ENCODE assay signal across 1 cellular context in the genomic region with DNA sequence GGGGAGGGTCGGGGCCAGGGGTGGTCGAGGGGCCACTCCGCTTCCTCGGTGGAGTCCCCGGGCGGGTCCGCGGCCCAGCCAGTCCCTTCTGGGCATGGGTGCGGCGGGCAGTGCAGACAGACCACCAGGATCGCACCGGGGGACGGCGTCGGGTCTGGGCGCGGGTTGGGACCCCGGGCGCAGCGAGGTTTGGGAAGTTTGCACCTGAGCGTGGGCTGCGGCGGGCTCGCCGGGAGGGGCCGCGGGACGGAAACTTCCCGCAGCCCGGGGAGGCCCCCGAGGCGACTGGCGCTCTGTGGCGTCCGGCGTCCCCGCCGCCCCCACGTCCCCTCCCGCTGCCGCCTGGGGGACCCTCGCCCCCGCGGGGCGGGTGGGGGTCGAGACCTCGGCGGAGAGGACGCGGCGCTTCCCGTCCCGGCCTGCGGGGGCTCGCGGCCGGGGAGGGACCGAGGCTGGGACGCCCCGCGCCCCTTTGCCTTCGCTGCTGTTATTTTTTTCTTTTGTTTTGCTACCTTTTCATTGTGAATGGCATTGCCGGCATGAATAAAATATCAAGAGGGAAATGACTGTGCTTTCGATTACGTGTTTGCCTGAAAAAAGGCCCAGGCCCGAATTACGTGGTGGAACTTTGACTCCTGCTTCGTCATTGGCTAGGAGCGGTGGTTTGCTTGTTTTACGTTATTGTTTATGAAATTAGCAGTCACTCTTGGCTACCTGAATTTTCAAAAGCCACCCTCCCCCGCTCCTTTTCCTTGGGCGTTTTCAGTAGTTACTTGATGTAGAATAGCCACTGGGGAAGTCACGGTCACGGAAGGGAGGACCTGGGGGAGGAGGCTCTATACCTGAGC.
TF ChIP-seq lines count a peak whose summit lies in the region.

No MANE protein-coding gene starts in this region.

TF ChIP-seq in HepG2, 621 proteins besides CTCF, POLR2A, EP300 and RAD21 (continued from another document and continues in another):
- TF ChIP-seq, protein P1, sequence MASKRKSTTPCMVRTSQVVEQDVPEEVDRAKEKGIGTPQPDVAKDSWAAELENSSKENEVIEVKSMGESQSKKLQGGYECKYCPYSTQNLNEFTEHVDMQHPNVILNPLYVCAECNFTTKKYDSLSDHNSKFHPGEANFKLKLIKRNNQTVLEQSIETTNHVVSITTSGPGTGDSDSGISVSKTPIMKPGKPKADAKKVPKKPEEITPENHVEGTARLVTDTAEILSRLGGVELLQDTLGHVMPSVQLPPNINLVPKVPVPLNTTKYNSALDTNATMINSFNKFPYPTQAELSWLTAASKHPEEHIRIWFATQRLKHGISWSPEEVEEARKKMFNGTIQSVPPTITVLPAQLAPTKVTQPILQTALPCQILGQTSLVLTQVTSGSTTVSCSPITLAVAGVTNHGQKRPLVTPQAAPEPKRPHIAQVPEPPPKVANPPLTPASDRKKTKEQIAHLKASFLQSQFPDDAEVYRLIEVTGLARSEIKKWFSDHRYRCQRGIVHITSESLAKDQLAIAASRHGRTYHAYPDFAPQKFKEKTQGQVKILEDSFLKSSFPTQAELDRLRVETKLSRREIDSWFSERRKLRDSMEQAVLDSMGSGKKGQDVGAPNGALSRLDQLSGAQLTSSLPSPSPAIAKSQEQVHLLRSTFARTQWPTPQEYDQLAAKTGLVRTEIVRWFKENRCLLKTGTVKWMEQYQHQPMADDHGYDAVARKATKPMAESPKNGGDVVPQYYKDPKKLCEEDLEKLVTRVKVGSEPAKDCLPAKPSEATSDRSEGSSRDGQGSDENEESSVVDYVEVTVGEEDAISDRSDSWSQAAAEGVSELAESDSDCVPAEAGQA (IDR thresholded peaks at IDR 0.05; ENCODE audit: low read depth), result no peak
- TF ChIP-seq, protein P1 (CRISPR knock-in tag; IDR thresholded peaks at IDR 0.05; ENCODE audit: borderline replicate concordance), result 0 out of 2 replicates have a peak, but pooled peaks have one; percentile 48
- TF ChIP-seq REXO4 (CRISPR knock-in tag; IDR thresholded peaks at IDR 0.05; ENCODE audit: borderline replicate concordance) (no peak), ZBTB8A (CRISPR knock-in tag; IDR thresholded peaks at IDR 0.05; ENCODE audit: borderline replicate concordance, low read depth) (no peak), ZNF441 (CRISPR knock-in tag; IDR thresholded peaks at IDR 0.05; ENCODE audit: borderline replicate concordance) (peak; percentile 42), IRX3 (CRISPR knock-in tag; IDR thresholded peaks at IDR 0.05; ENCODE audit: borderline replicate concordance, low read depth) (no peak), ZNF484 (CRISPR knock-in tag; IDR thresholded peaks at IDR 0.05; ENCODE audit: borderline replicate concordance, low read depth) (no peak), ZNF207 (IDR thresholded peaks at IDR 0.05; ENCODE audit: borderline replicate concordance) (no peak), MXI1 (IDR thresholded peaks at IDR 0.05; ENCODE audit: borderline replicate concordance, low read depth, low read length) (0 out of 3 replicates have a peak, but pooled peaks have one; percentile 10), ZNF543 (CRISPR knock-in tag; IDR thresholded peaks at IDR 0.05) (peak; percentile 90), ZNF563 (CRISPR knock-in tag; IDR thresholded peaks at IDR 0.05) (peak; percentile 65; the same call in 1 of the 2 replicates), KDM4B (CRISPR knock-in tag; IDR thresholded peaks at IDR 0.05) (no peak), ZNF562 (CRISPR knock-in tag; IDR thresholded peaks at IDR 0.05; ENCODE audit: borderline replicate concordance) (no peak), GPN1 (CRISPR knock-in tag; IDR thresholded peaks at IDR 0.05; ENCODE audit: borderline replicate concordance) (no peak), CREM (IDR thresholded peaks at IDR 0.05) (peak; percentile 68), CREM (CRISPR knock-in tag; IDR thresholded peaks at IDR 0.05) (no peak), ZFP1 (CRISPR knock-in tag; IDR thresholded peaks at IDR 0.05) (no peak), ZNF451 (CRISPR knock-in tag; IDR thresholded peaks at IDR 0.05) (no peak), ZNF782 (CRISPR knock-in tag; IDR thresholded peaks at IDR 0.05; ENCODE audit: borderline replicate concordance) (no peak; the same call in 1 of the 2 replicates), NFE2 (CRISPR knock-in tag; IDR thresholded peaks at IDR 0.05) (no peak), ZNF607 (CRISPR knock-in tag; IDR thresholded peaks at IDR 0.05; ENCODE audit: borderline replicate concordance) (peak; percentile 50; the same call in 1 of the 2 replicates), ZSCAN12 (CRISPR knock-in tag; IDR thresholded peaks at IDR 0.05) (peak; percentile 49), MAF1 (CRISPR knock-in tag; IDR thresholded peaks at IDR 0.05; ENCODE audit: borderline replicate concordance) (no peak), AKAP8 (CRISPR knock-in tag; IDR thresholded peaks at IDR 0.05) (no peak), ZEB1 (IDR thresholded peaks at IDR 0.05; ENCODE audit: insufficient replicate concordance, low read depth) (peak; percentile 29), ZNF549 (CRISPR knock-in tag; IDR thresholded peaks at IDR 0.05) (no peak)
- TF ChIP-seq, protein P2, sequence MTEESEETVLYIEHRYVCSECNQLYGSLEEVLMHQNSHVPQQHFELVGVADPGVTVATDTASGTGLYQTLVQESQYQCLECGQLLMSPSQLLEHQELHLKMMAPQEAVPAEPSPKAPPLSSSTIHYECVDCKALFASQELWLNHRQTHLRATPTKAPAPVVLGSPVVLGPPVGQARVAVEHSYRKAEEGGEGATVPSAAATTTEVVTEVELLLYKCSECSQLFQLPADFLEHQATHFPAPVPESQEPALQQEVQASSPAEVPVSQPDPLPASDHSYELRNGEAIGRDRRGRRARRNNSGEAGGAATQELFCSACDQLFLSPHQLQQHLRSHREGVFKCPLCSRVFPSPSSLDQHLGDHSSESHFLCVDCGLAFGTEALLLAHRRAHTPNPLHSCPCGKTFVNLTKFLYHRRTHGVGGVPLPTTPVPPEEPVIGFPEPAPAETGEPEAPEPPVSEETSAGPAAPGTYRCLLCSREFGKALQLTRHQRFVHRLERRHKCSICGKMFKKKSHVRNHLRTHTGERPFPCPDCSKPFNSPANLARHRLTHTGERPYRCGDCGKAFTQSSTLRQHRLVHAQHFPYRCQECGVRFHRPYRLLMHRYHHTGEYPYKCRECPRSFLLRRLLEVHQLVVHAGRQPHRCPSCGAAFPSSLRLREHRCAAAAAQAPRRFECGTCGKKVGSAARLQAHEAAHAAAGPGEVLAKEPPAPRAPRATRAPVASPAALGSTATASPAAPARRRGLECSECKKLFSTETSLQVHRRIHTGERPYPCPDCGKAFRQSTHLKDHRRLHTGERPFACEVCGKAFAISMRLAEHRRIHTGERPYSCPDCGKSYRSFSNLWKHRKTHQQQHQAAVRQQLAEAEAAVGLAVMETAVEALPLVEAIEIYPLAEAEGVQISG (CRISPR knock-in tag; IDR thresholded peaks at IDR 0.05), result 0 out of 2 replicates have a peak, but pooled peaks have one; percentile 15
- TF ChIP-seq, protein P3, sequence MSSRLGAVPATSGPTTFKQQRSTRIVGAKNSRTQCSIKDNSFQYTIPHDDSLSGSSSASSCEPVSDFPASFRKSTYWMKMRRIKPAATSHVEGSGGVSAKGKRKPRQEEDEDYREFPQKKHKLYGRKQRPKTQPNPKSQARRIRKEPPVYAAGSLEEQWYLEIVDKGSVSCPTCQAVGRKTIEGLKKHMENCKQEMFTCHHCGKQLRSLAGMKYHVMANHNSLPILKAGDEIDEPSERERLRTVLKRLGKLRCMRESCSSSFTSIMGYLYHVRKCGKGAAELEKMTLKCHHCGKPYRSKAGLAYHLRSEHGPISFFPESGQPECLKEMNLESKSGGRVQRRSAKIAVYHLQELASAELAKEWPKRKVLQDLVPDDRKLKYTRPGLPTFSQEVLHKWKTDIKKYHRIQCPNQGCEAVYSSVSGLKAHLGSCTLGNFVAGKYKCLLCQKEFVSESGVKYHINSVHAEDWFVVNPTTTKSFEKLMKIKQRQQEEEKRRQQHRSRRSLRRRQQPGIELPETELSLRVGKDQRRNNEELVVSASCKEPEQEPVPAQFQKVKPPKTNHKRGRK (CRISPR knock-in tag; IDR thresholded peaks at IDR 0.05), result no peak
- TF ChIP-seq, protein P4, sequence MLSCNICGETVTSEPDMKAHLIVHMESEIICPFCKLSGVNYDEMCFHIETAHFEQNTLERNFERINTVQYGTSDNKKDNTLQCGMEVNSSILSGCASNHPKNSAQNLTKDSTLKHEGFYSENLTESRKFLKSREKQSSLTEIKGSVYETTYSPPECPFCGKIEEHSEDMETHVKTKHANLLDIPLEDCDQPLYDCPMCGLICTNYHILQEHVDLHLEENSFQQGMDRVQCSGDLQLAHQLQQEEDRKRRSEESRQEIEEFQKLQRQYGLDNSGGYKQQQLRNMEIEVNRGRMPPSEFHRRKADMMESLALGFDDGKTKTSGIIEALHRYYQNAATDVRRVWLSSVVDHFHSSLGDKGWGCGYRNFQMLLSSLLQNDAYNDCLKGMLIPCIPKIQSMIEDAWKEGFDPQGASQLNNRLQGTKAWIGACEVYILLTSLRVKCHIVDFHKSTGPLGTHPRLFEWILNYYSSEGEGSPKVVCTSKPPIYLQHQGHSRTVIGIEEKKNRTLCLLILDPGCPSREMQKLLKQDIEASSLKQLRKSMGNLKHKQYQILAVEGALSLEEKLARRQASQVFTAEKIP (CRISPR knock-in tag; IDR thresholded peaks at IDR 0.05; ENCODE audit: borderline replicate concordance), result no peak
- TF ChIP-seq, protein P5, sequence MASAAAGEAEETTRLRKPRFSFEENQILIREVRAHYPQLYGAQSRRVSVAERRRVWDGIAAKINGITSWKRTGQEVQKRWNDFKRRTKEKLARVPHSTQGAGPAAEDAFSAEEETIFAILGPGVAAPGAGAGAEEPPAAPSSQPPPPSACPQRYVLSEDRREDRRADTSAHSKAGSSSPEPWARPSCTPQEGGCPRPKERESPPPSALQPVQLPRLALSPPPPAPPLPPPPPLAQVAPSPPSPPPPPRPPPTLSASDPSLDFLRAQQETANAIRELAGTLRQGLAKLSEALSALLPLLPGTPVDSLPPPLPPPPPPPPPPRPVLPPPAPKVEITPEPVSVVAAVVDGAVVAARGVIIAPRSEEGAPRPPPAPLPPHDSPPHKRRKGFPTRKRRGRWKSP (CRISPR knock-in tag; IDR thresholded peaks at IDR 0.05), result 0 out of 2 replicates have a peak, but pooled peaks have one; percentile 29
- TF ChIP-seq, protein P6, sequence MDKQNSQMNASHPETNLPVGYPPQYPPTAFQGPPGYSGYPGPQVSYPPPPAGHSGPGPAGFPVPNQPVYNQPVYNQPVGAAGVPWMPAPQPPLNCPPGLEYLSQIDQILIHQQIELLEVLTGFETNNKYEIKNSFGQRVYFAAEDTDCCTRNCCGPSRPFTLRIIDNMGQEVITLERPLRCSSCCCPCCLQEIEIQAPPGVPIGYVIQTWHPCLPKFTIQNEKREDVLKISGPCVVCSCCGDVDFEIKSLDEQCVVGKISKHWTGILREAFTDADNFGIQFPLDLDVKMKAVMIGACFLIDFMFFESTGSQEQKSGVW (CRISPR knock-in tag; IDR thresholded peaks at IDR 0.05; ENCODE audit: borderline replicate concordance), result 0 out of 2 replicates have a peak, but pooled peaks have one; percentile 59
- TF ChIP-seq, protein P7, sequence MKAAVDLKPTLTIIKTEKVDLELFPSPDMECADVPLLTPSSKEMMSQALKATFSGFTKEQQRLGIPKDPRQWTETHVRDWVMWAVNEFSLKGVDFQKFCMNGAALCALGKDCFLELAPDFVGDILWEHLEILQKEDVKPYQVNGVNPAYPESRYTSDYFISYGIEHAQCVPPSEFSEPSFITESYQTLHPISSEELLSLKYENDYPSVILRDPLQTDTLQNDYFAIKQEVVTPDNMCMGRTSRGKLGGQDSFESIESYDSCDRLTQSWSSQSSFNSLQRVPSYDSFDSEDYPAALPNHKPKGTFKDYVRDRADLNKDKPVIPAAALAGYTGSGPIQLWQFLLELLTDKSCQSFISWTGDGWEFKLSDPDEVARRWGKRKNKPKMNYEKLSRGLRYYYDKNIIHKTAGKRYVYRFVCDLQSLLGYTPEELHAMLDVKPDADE (CRISPR knock-in tag; IDR thresholded peaks at IDR 0.05), result no peak
- TF ChIP-seq, protein P8, sequence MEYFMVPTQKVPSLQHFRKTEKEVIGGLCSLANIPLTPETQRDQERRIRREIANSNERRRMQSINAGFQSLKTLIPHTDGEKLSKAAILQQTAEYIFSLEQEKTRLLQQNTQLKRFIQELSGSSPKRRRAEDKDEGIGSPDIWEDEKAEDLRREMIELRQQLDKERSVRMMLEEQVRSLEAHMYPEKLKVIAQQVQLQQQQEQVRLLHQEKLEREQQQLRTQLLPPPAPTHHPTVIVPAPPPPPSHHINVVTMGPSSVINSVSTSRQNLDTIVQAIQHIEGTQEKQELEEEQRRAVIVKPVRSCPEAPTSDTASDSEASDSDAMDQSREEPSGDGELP (IDR thresholded peaks at IDR 0.05; ENCODE audit: borderline replicate concordance, low read depth), result no peak
- TF ChIP-seq, protein P9, sequence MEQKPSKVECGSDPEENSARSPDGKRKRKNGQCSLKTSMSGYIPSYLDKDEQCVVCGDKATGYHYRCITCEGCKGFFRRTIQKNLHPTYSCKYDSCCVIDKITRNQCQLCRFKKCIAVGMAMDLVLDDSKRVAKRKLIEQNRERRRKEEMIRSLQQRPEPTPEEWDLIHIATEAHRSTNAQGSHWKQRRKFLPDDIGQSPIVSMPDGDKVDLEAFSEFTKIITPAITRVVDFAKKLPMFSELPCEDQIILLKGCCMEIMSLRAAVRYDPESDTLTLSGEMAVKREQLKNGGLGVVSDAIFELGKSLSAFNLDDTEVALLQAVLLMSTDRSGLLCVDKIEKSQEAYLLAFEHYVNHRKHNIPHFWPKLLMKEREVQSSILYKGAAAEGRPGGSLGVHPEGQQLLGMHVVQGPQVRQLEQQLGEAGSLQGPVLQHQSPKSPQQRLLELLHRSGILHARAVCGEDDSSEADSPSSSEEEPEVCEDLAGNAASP (CRISPR knock-in tag; IDR thresholded peaks at IDR 0.05; ENCODE audit: borderline replicate concordance), result no peak
